8 cellular contexts compared by ENCODE assay signal in the genomic region with DNA sequence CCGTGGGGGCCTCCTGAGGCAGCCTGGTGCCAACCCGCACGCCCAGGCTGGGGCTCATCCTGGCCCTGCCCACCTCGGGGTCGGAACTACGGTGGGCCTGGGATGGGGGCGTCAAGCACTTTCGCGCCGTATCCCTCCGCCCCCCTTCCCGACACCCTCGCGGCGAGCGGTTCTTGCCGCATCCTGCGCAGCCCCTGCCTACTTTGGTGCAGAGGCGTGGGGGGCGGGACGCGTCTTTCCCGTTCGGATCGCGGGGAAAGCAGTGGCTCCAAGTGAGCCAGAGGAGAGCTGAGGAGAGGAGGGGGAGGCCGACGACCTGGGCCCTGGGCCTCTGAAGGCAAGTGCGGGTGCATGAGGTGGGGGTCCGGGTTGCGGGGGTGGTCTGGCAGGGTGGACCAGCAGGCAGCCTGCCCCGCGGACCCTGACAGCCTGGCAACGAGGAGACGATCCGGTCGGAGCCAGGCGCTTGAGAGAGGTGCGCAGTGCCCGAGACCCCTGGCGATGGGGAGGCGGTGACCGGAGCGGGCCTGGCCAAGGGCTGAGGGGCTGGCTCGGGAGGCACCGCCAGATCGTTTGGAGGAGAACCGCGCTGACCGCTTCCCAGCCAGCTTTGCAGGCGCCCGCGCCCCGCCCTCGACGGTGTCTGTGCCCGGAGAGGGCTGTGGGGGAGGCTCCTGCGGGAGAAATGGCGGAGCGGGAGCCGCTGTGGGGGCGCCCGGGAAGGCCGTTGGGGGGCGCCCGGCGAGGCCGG. TPM values are rescaled to one million over a fixed set of nuclear protein-coding genes. Genes with fewer than 3 reads are reported as not detected.
DNase-seq lines count a peak whose midpoint lies in the region; ATAC-seq and TF ChIP-seq lines count a peak whose summit lies in the region.

A gene (plus strand): TSS at position 233 of the 751 bp plus-strand sequence. CDS start 2,422 bp downstream, outside the sequence.

- TF ChIP-seq CTCF in BJ (IDR thresholded peaks at IDR 0.05; ENCODE audit: insufficient read depth, low read depth, low read length), result no peak
- TF ChIP-seq CTCF in WI38 (IDR thresholded peaks at IDR 0.05; ENCODE audit: low read depth, low read length), result no peak

- H3K27ac ChIP-seq in substantia nigra (ENCODE audit: low read depth, low read length, poor library complexity, severe bottlenecking), result peak within 1 kb of the TSS; percentile 64

- CTCF ChIA-PET in BJ (lab: Yijun Ruan, JAX), result no interaction called here

- DNase-seq in BJ (ENCODE audit: low read depth) (no peak), HCEC 1CT (peak; percentile 1), lung microvascular endothelial cell (ENCODE audit: low read depth in 2 of 2) (peak; percentile 8 to 16), substantia nigra (lab: John Stamatoyannopoulos, UW) (peak in 32 of 49 donors; percentile 1 to 63 (median 16))

- H3K9me3 ChIP-seq in endocrine pancreas (ENCODE audit: control insufficient read depth, low read length), result no peaks in the 10 kb centered on the region

- H3K4me3 ChIP-seq in BJ (ENCODE audit: low read depth, low read length) (peak within 1 kb of the TSS; percentile 69), WI38 (ENCODE audit: low read depth, low read length) (peak within 1 kb of the TSS; percentile 69), endocrine pancreas (ENCODE audit: control insufficient read depth, insufficient read depth, low read length) (peak within 1 kb of the TSS; percentile 45)

- POLR2A ChIA-PET in BJ (lab: Charles Lee), result no interaction called here

- H3K36me3 ChIP-seq in BJ (ENCODE audit: control insufficient read depth, insufficient read depth, low read length) (no peaks in the 10 kb centered on the region), endocrine pancreas (ENCODE audit: control insufficient read depth, insufficient read depth, low read length) (no peaks in the 10 kb centered on the region)

- H3K4me1 ChIP-seq in endocrine pancreas (ENCODE audit: control insufficient read depth, insufficient read depth, low read length), result no peaks in the 10 kb centered on the region

- peak within 1 kb of the TSS; percentile 69 for H3K9ac ChIP-seq in endocrine pancreas (ENCODE audit: control insufficient read depth, insufficient read depth, low read length)

- ATAC-seq in HG02642 (IDR thresholded peaks at IDR 0.05; ENCODE audit: poor library complexity, unreplicated experiment), result no peak
- no peak for ATAC-seq in HG03135 (IDR thresholded peaks at IDR 0.05; ENCODE audit: unreplicated experiment)

- H3K27me3 ChIP-seq in BJ (ENCODE audit: control insufficient read depth, insufficient read depth, low read length) (no peaks in the 10 kb centered on the region), endocrine pancreas (ENCODE audit: control insufficient read depth, insufficient read depth, low read length) (no peaks in the 10 kb centered on the region)

RNA-seq across cellular contexts. Expression of the gene that starts here (rescaled TPM):
- polyA plus RNA-seq in BJ (2011; rRNA removed), result 5.8 and 8.7 TPM in 2 replicates
- 5.7 and 7.3 TPM in 2 replicates for polyA minus RNA-seq in BJ (2011; rRNA and poly(A)+ RNA removed)
- 9.8 and 10.9 TPM in 2 replicates for total RNA-seq in lung microvascular endothelial cell
